8 cellular contexts compared by ENCODE assay signal in the genomic region with DNA sequence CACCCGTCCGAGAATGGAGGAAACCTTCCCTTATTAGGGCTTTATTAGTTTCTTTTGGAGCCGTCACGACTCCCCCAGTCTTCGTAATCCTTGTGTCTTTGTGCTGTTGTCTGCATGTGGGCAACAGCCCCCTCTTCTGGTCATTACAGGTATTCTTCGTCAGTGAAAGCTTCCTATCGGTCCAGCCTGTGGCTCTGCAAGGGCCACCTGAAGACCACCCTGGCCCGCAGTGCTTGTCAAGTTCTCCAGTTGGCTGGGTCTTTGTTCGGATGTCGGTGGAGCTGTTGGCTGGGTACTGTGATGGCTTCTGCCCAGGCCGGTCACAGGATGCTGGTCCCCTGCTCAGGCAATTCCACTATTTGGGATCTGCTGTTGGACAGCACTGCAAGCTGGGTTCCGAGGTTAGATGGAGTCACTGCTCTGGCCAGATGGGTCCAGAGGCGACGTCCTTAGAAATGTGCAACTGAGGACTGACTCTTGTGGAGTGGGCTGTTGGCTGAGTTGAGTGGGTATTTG. TPM values are rescaled to one million over a fixed set of nuclear protein-coding genes. Genes with fewer than 3 reads are reported as not detected.
DNase-seq lines count a peak whose midpoint lies in the region; ATAC-seq and TF ChIP-seq lines count a peak whose summit lies in the region.

No MANE protein-coding gene starts in this region.

- no peak overlapping the region for H2AK5ac ChIP-seq in trophoblast cell (ENCODE audit: low read length)

- H3K23ac ChIP-seq in trophoblast cell (ENCODE audit: low read length) = no peak overlapping the region

- H2AFZ ChIP-seq in OCI-LY7 (ENCODE audit: low read length) = no peak overlapping the region
- H2AFZ ChIP-seq in trophoblast cell (ENCODE audit: insufficient read depth, low read length, poor library complexity) = no peak overlapping the region

- H3K4me3 ChIP-seq in OCI-LY7 (ENCODE audit: low read depth, low read length, poor library complexity, severe bottlenecking) (no peak overlapping the region), trophoblast cell (ENCODE audit: low read depth, low read length) (no peak overlapping the region)

- H4K91ac ChIP-seq in trophoblast cell (ENCODE audit: low read depth, low read length) = no peak overlapping the region

- H3K9me2 ChIP-seq in OCI-LY7 (ENCODE audit: insufficient read depth, low read length) = no peaks in the 10 kb centered on the region

- H3K27ac ChIP-seq in OCI-LY7 (ENCODE audit: low read depth, low read length, poor library complexity, severe bottlenecking) (no peak overlapping the region), trophoblast cell (ENCODE audit: low read depth, low read length) (no peak overlapping the region)

- H3K79me1 ChIP-seq in trophoblast cell (ENCODE audit: low read length) = no peaks in the 10 kb centered on the region

- intact Hi-C loops in Calu3 (cut with micrococcal nuclease; ENCODE audit: unreplicated experiment) = no loop called here
- intact Hi-C loops in OCI-LY7 (cut with micrococcal nuclease; ENCODE audit: unreplicated experiment) = loop anchor here (1.0 kb wide), 1 partner anchor 212 kb away; no protein-coding TSS in a partner anchor

- TF ChIP-seq CTCF in Calu3 (IDR thresholded peaks at IDR 0.05; ENCODE audit: unreplicated experiment) = peak; percentile 65
- TF ChIP-seq CTCF in OCI-LY7 (conservative IDR thresholded peaks at IDR 0.05; ENCODE audit: low read length) = peak; percentile 92

- H2BK12ac ChIP-seq in trophoblast cell (ENCODE audit: low read length) = no peak overlapping the region

- no peak overlapping the region for H2BK120ac ChIP-seq in trophoblast cell (ENCODE audit: insufficient read depth, low read length, poor library complexity)

- no peak overlapping the region for H3K9ac ChIP-seq in trophoblast cell (ENCODE audit: low read length)

- H3K9me3 Mint-ChIP-seq in Calu3 (ENCODE audit: low read depth, unreplicated experiment) = peaks cover 13% of the 10 kb centered on the region
- peaks cover 11% of the 10 kb centered on the region for H3K9me3 Mint-ChIP-seq in activated naive CD4-positive, alpha-beta T cell treated with anti-CD3 and anti-CD28 coated beads, Interleukin-2, amount 10 ng/mL, durations not matched to agents 7 days and 5 days

- CTCF ChIA-PET in Calu3 (lab: Charles Lee) = interaction anchor here (0.6 to 0.9 kb wide), 2 partner anchors 270 to 314 kb away, joined by 4 read pairs; no protein-coding TSS in a partner anchor
- CTCF ChIA-PET in OCI-LY7 (lab: Charles Lee; ENCODE audit: unreplicated experiment) = interaction anchor here (0.5 to 1.4 kb wide), 2 partner anchors 34 to 314 kb away, joined by 3 to 8 read pairs; a partner anchor contains a TSS
- CTCF ChIA-PET in activated naive CD4-positive, alpha-beta T cell treated with anti-CD3 and anti-CD28 coated beads, Interleukin-2, amount 10 ng/mL, durations not matched to agents 7 days and 5 days (lab: Charles Lee) = interaction anchor here (0.5 to 5.8 kb wide), 10 partner anchors 12 to 614 kb away, joined by 3 to 55 read pairs (median 3); a partner anchor contains a TSS

- H2BK5ac ChIP-seq in trophoblast cell (ENCODE audit: low read depth, low read length, poor library complexity) = no peak overlapping the region

- H3K79me2 ChIP-seq in OCI-LY7 (ENCODE audit: insufficient read depth, low read depth, low read length) (no peaks in the 10 kb centered on the region), trophoblast cell (ENCODE audit: control insufficient read depth, insufficient read depth, low read length, poor library complexity) (no peaks in the 10 kb centered on the region)

- H3K9me3 ChIP-seq in OCI-LY7 (ENCODE audit: low read length) (peaks cover 11% of the 10 kb centered on the region; the same call in 1 of the 2 replicates), trophoblast cell (ENCODE audit: insufficient read depth, low read depth, low read length) (peaks cover 4% of the 10 kb centered on the region)

- H3K4me2 ChIP-seq in OCI-LY7 (ENCODE audit: low read length) = no peak overlapping the region
- no peak overlapping the region for H3K4me2 ChIP-seq in trophoblast cell (ENCODE audit: low read length)

- DNase-seq in Calu3 (peak; percentile 51), OCI-LY7 (ENCODE audit: low spot score) (peak; percentile 57), glomerular visceral epithelial cell (ENCODE audit: extremely low spot score) (peak; percentile 45), trophoblast cell (peak; percentile 26 to 67), NCI-H2107 (lab: John Stamatoyannopoulos, UW) (no peak)
- DNase-seq in activated naive CD4-positive, alpha-beta T cell treated with anti-CD3 and anti-CD28 coated beads, Interleukin-2, amount 10 ng/mL, durations not matched to agents 7 days and 5 days = peak; percentile 62

- H3K27me3 Mint-ChIP-seq in Calu3 (ENCODE audit: unreplicated experiment) = no peaks in the 10 kb centered on the region
- no peaks in the 10 kb centered on the region for H3K27me3 Mint-ChIP-seq in activated naive CD4-positive, alpha-beta T cell treated with anti-CD3 and anti-CD28 coated beads, Interleukin-2, amount 10 ng/mL, durations not matched to agents 7 days and 5 days

- WGBS in trophoblast cell (ENCODE audit: extremely low coverage, insufficient coverage, insufficient read length) = no CpG with 5 or more reads among the region's 14 CpGs

- BruUV-seq in Calu3 (replicated peaks; lab: Mats Ljungman, UMichigan) (no TSS peak), OCI-LY7 (replicated peaks; lab: Mats Ljungman, UMichigan) (no TSS peak)

- no peak overlapping the region for H3K4me3 Mint-ChIP-seq in Calu3 (ENCODE audit: low read depth, unreplicated experiment)
- no peak overlapping the region for H3K4me3 Mint-ChIP-seq in activated naive CD4-positive, alpha-beta T cell treated with anti-CD3 and anti-CD28 coated beads, Interleukin-2, amount 10 ng/mL, durations not matched to agents 7 days and 5 days

- H3K18ac ChIP-seq in trophoblast cell (ENCODE audit: low read length) = no peak overlapping the region

- H3K27me3 ChIP-seq in trophoblast cell (ENCODE audit: insufficient read depth, low read length) = no peaks in the 10 kb centered on the region

- POLR2A ChIA-PET in OCI-LY7 (lab: Charles Lee) = interaction anchor here (0.6 kb wide), 1 partner anchor 212 kb away, joined by 3 read pairs; no protein-coding TSS in a partner anchor

- no peaks in the 10 kb centered on the region for H3K4me1 ChIP-seq in OCI-LY7 (ENCODE audit: insufficient read depth, low read length, poor library complexity, severe bottlenecking)
- no peaks in the 10 kb centered on the region for H3K4me1 ChIP-seq in trophoblast cell (ENCODE audit: control insufficient read depth in 1 of 2, insufficient read depth in 2 of 2, low read length in 2 of 2)

- no peak overlapping the region for H3K4ac ChIP-seq in trophoblast cell (ENCODE audit: low read depth, low read length)

- H4K12ac ChIP-seq in trophoblast cell (ENCODE audit: low read depth, low read length) = no peak overlapping the region

- ATAC-seq in HG02642 (IDR thresholded peaks at IDR 0.05; ENCODE audit: poor library complexity, unreplicated experiment) (peak; percentile 54), HG02588 (IDR thresholded peaks at IDR 0.05; ENCODE audit: unreplicated experiment) (no peak)

- H3K4me1 Mint-ChIP-seq in Calu3 (ENCODE audit: low read depth, unreplicated experiment) = no peaks in the 10 kb centered on the region
- H3K4me1 Mint-ChIP-seq in activated naive CD4-positive, alpha-beta T cell treated with anti-CD3 and anti-CD28 coated beads, Interleukin-2, amount 10 ng/mL, durations not matched to agents 7 days and 5 days = no peaks in the 10 kb centered on the region

- no peak overlapping the region for H3K14ac ChIP-seq in trophoblast cell (ENCODE audit: low read length)

- H4K8ac ChIP-seq in trophoblast cell (ENCODE audit: low read depth, low read length) = no peak overlapping the region

- H3K27ac Mint-ChIP-seq in Calu3 (ENCODE audit: unreplicated experiment) = no peak overlapping the region
- no peak overlapping the region for H3K27ac Mint-ChIP-seq in activated naive CD4-positive, alpha-beta T cell treated with anti-CD3 and anti-CD28 coated beads, Interleukin-2, amount 10 ng/mL, durations not matched to agents 7 days and 5 days

- peaks cover 69% of the 10 kb centered on the region for H3K36me3 Mint-ChIP-seq in Calu3 (ENCODE audit: insufficient read depth, unreplicated experiment)
- H3K36me3 Mint-ChIP-seq in activated naive CD4-positive, alpha-beta T cell treated with anti-CD3 and anti-CD28 coated beads, Interleukin-2, amount 10 ng/mL, durations not matched to agents 7 days and 5 days = peaks cover 32% of the 10 kb centered on the region

- no peaks in the 10 kb centered on the region for H4K20me1 ChIP-seq in OCI-LY7 (ENCODE audit: insufficient read depth, low read length)

- H3K36me3 ChIP-seq in OCI-LY7 (ENCODE audit: insufficient read depth, low read length) = peaks cover 81% of the 10 kb centered on the region
- peaks cover 18 to 36% of the 10 kb centered on the region in 2 experiments for H3K36me3 ChIP-seq in trophoblast cell (ENCODE audit: control insufficient read depth in 1 of 2, insufficient read depth in 2 of 2, low read length in 2 of 2)

RNA-seq across cellular contexts. Expression of a gene that starts 19.2 kb away (rescaled TPM):
- total RNA-seq in Calu3 (2022) = 23.8 and 25.6 TPM in 2 replicates
- 13.3 and 14.3 TPM in 2 replicates for total RNA-seq in OCI-LY7 (2014; rRNA removed; shearing (Covaris generic))
- 11.7 and 12.4 TPM in 2 replicates for total RNA-seq in OCI-LY7 (2022)
- 10.3 and 11.2 TPM in 2 replicates for polyA plus RNA-seq in trophoblast cell (2013)
